In the genomic region with DNA sequence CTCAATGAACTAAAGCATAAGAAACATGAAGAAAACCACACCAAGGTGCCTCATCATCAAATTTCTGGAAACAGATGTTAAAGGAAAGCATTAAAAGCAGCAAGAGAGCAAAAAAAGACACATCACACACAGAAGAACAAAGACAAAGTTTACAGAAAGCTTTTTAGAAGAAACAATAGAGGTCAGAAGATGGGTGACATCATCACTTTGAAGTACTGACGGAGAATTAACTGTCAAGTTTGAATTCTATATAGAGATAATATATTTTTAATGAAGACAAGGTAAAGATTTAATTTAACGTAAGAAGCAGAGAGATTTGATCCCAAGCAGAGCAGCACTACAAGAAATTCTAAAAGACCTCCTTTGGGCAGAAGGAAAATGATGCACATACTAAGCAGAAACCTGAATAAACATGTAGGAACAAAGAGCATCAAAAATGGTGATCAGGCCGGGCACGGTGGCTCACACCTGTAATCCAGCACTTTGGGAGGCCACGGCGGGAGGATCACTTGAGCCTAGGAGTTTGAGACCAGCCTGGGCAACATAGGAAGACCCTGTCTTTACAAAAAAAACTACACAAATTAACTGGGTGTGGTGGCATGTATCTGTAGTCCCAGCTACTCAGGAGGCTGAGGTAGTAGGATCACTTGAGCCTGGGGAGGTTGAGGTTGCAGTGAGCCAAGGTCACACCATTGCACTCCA, we compare ENCODE assay signal across 28 cellular contexts.
"Had no signal": no experiment of that assay in that cellular context is flagged by ENCODE, and none has a peak within 500 bp of the region (broad histone marks: within the 10 kb centered on the region; RNA-seq: fewer than 3 reads in every experiment).

No MANE protein-coding gene starts in this region.

- H3K9me3 Mint-ChIP-seq: activated naive CD4-positive, alpha-beta T cell treated with anti-CD3 and anti-CD28 coated beads, Interleukin-2, amount 50 U/mL, for 24 hours; activated T-cell treated with anti-CD3 and anti-CD28 coated beads, Interleukin-2, amount 50 U/mL, for 72 hours; activated T-helper 2 cell treated with anti-CD3 and anti-CD28 coated beads, Interferon-gamma antibody, Interleukin-2, Interleukin-4, amounts not matched to agents 10 μg/mL and 5 μg/mL and 100 μg/mL, durations not matched to agents 14 hours and 24 hours and 36 hours had no signal

- H3K27me3 ChIP-seq: breast epithelium, SJCRH30 had no signal

- ATAC-seq: activated CD4-positive, CD25-positive, alpha-beta regulatory T cell treated with anti-CD3 and anti-CD28 coated beads, Interleukin-2, amount 50 U/mL, for 24 hours; activated CD8-positive, alpha-beta T cell treated with anti-CD3 and anti-CD28 coated beads for 36 hours; activated T-cell treated with anti-CD3 and anti-CD28 coated beads, Interleukin-2, amount 50 U/mL, for 72 hours; Panc1; SK-N-SH treated with all-trans-retinoic acid at 6 μM for 48 hours had no signal

- H3K36me3 ChIP-seq: breast epithelium, SJCRH30 had no signal

- H3K9me3 ChIP-seq: SJCRH30 had no signal

- H3K4me3 Mint-ChIP-seq: activated CD8-positive, alpha-beta T cell treated with anti-CD3 and anti-CD28 coated beads for 36 hours; activated naive CD4-positive, alpha-beta T cell treated with anti-CD3 and anti-CD28 coated beads, Interleukin-2, amount 50 U/mL, for 24 hours; activated T-cell treated with anti-CD3 and anti-CD28 coated beads, Interleukin-2, amount 50 U/mL, for 72 hours; T-helper 1 cell treated with Interleukin-12 subunit alpha and Interleukin-12 subunit beta and Interleukin-4 antibody, amounts not matched to agents 30 μg/mL and 1 μg/mL, for 36 hours had no signal

- H3K36me3 Mint-ChIP-seq: activated naive CD4-positive, alpha-beta T cell treated with anti-CD3 and anti-CD28 coated beads, Interleukin-2, amount 50 U/mL, for 24 hours had no signal

- H3K4me1 Mint-ChIP-seq: activated naive CD4-positive, alpha-beta T cell treated with anti-CD3 and anti-CD28 coated beads, Interleukin-2, amount 50 U/mL, for 24 hours had no signal

- H3K4me3 ChIP-seq: breast epithelium, SJCRH30 had no signal

- H3K27ac ChIP-seq: breast epithelium, KMS-11, SJCRH30 had no signal

- DNase-seq: activated CD4-positive, alpha-beta T cell treated with anti-CD3 and anti-CD28 coated beads for 4 hours; activated CD8-positive, alpha-beta T cell treated with anti-CD3 and anti-CD28 coated beads for 36 hours; activated naive CD4-positive, alpha-beta T cell; activated T-cell treated with anti-CD3 and anti-CD28 coated beads for 4 hours; activated T-cell treated with anti-CD3 and anti-CD28 coated beads, Interleukin-2, amount 50 U/mL, for 72 hours; aorta; central memory CD4-positive, alpha-beta T cell; IMR-90; NCI-H1092; NCI-H1417; NCI-H1930; NCI-H2171; NCI-H2227 treated with DMSO at 0.1 percent for 48 hours; NCI-H446 treated with DMSO at 0.1 percent for 48 hours; NCI-H524 treated with DMSO at 0.1 percent for 48 hours; NCI-H774; OCI-M1; Right ventricle myocardium superior; RPMI8226; SJCRH30 had no signal

- H3K27ac Mint-ChIP-seq: activated CD8-positive, alpha-beta T cell treated with anti-CD3 and anti-CD28 coated beads for 36 hours; activated naive CD4-positive, alpha-beta T cell treated with anti-CD3 and anti-CD28 coated beads, Interleukin-2, amount 50 U/mL, for 24 hours; activated T-helper 2 cell treated with anti-CD3 and anti-CD28 coated beads, Interferon-gamma antibody, Interleukin-2, Interleukin-4, amounts not matched to agents 10 μg/mL and 5 μg/mL and 100 μg/mL, durations not matched to agents 14 hours and 24 hours and 36 hours; T-helper 1 cell treated with Interleukin-12 subunit alpha and Interleukin-12 subunit beta and Interleukin-4 antibody, amounts not matched to agents 30 μg/mL and 1 μg/mL, for 36 hours had no signal

- H3K9ac ChIP-seq: KMS-11 had no signal

- H3K4me1 ChIP-seq: breast epithelium, SJCRH30 had no signal

- H3K4me2 ChIP-seq: KMS-11 had no signal
